25 cellular contexts compared by ENCODE assay signal in the genomic region with DNA sequence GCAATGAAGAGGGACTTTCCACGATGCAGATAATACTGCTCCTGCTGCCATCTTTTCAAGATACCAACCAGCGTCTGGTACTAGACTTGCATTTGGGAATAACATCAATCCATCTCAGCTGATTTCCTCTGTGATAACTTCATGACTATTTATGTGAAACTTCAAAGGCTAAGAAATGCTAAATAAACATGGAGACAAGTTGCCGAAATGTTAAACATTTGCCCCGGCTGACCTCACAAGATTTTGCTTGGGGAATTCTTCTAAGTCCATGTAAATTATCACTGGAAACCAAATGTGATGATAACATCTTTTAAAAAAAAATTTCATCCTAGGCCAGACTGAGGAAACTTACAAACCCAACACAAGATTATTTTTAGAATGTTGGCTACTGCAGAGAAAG.
"Had no signal": no experiment of that assay in that cellular context is flagged by ENCODE, and none has a peak within 500 bp of the region (broad histone marks: within the 10 kb centered on the region; RNA-seq: fewer than 3 reads in every experiment).

No MANE protein-coding gene starts in this region.

- H3K9me3 ChIP-seq: esophagus muscularis mucosa, gastroesophageal sphincter, heart left ventricle, right lobe of liver, suprapubic skin, transverse colon had no signal

- H3K79me2 ChIP-seq: hepatocyte, parathyroid adenoma had no signal

- H3K36me3 ChIP-seq: esophagus muscularis mucosa, gastroesophageal sphincter, heart left ventricle, neural progenitor cell, right lobe of liver, suprapubic skin, transverse colon had no signal

- H3K4me3 ChIP-seq: esophagus muscularis mucosa, gastroesophageal sphincter, heart left ventricle, hepatocyte, lung, neural progenitor cell, right lobe of liver, suprapubic skin, transverse colon had no signal

- FAIRE-seq: colon, kidney, small intestine had no signal

- DNase-seq: effector CD8-positive, alpha-beta T cell; endodermal cell; foreskin keratinocyte; heart left ventricle; kidney; midbrain; naive thymus-derived CD4-positive, alpha-beta T cell; right lobe of liver; small intestine; stimulated activated CD4-positive, alpha-beta T cell treated with anti-CD3 and anti-CD28 coated beads, Interleukin-12 subunit alpha, Interleukin-12 subunit beta, amount 100 ng/mL, for 4 hours; stimulated activated CD4-positive, alpha-beta T cell treated with anti-CD3 and anti-CD28 coated beads, Interleukin-1b, Interleukin-23, amount 100 ng/mL, for 48 hours; stimulated activated CD4-positive, alpha-beta T cell treated with anti-CD3 and anti-CD28 coated beads, Interleukin-4, amount 100 ng/mL, for 1 hour; stimulated activated CD8-positive, alpha-beta memory T cell treated with anti-CD3 and anti-CD28 coated beads, Interleukin-4, amount 100 ng/mL, for 48 hours; stimulated activated naive CD4-positive, alpha-beta T cell; stimulated activated naive CD8-positive, alpha-beta T cell treated with anti-CD3 and anti-CD28 coated beads, Interleukin-15, amount 100 ng/mL, for 72 hours; transverse colon had no signal

- H3K27ac ChIP-seq: esophagus muscularis mucosa, foreskin keratinocyte, gastroesophageal sphincter, heart left ventricle, hepatocyte, neural progenitor cell, parathyroid adenoma, right lobe of liver, suprapubic skin, transverse colon had no signal

- H3K9ac ChIP-seq: neural progenitor cell, parathyroid adenoma had no signal

- H3K4me1 ChIP-seq: esophagus muscularis mucosa, foreskin keratinocyte, gastroesophageal sphincter, heart left ventricle, right lobe of liver, suprapubic skin, transverse colon had no signal

- H3K27me3 ChIP-seq: esophagus muscularis mucosa, foreskin keratinocyte, hepatocyte, neural progenitor cell, right lobe of liver, suprapubic skin, transverse colon had no signal

- H3K4me2 ChIP-seq: hepatocyte, neural progenitor cell had no signal

- H2AFZ ChIP-seq: hepatocyte, neural progenitor cell, parathyroid adenoma had no signal

- ATAC-seq: foreskin keratinocyte; gastroesophageal sphincter; heart left ventricle; left lobe of liver; naive thymus-derived CD4-positive, alpha-beta T cell; right lobe of liver; stimulated activated naive CD8-positive, alpha-beta T cell treated with anti-CD3 and anti-CD28 coated beads, Interleukin-15, amount 100 ng/mL, for 72 hours had no signal
